Comparison of ENCODE assay signal across 8 cellular contexts in the genomic region with DNA sequence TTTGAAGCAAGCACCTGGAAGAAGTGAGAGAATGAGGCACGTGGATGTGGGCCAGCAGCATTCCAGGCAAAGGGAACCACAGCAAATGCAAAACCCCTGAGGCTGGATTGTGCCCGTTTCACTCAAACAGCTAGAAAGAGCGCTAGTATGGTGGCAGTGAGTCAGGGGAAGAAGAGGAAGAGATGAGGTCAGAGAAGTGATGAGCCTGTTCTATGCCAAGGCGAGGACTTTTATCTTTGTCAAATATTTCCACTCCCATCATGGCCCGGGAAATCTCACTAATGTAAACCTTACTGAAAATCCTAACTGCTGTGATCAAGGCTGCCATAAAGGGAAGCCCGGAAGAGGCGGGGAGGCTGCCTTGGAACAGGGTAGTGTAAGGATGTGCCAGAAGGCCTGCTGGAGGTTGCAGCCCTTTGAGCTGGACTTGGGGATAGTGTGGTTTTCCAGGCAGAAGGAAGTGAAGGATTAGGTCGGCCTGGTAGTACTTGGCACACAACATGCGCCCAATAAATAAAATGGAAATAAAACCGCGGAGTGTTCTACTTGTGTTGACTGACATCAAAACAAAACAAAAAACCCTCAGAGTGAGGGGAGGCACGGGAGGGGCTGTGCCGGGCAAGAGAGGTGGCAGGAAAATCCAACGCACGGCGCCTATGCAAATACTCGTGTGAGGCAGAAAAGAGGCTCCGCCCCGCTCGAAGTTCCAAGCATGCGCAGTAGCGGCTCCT. TPM values are rescaled to one million over a fixed set of nuclear protein-coding genes. Genes with fewer than 3 reads are reported as not detected.
DNase-seq lines count a peak whose midpoint lies in the region; ATAC-seq and TF ChIP-seq lines count a peak whose summit lies in the region.

No MANE protein-coding gene starts in this region.

- POLR2A ChIA-PET in HEK293T (lab: Yijun Ruan, JAX) = interaction anchor here (0.6 to 1.7 kb wide), 12 partner anchors 11 to 167 kb away, joined by 3 to 21 read pairs (median 4); a partner anchor contains a TSS

- peak overlapping the region; percentile 47 to 87 for H3K4me3 ChIP-seq in uterus

- H3K27ac ChIP-seq in uterus = peak overlapping the region; percentile 95

- H3K27ac Mint-ChIP-seq in mesothelial cell of epicardium = peak overlapping the region; percentile 99

- TF ChIP-seq CTCF in mesothelial cell of epicardium (IDR thresholded peaks at IDR 0.05; ENCODE audit: unreplicated experiment) = no peak
- TF ChIP-seq CTCF in uterus (IDR thresholded peaks at IDR 0.05) = no peak

- H3K27me3 Mint-ChIP-seq in mesothelial cell of epicardium (ENCODE audit: low read depth) = no peaks in the 10 kb centered on the region

- peaks cover 0 to 11% of the 10 kb centered on the region in 2 donors for H3K4me1 ChIP-seq in uterus

- peaks cover 37% of the 10 kb centered on the region for H3K36me3 Mint-ChIP-seq in mesothelial cell of epicardium

- ATAC-seq in HG03196 (IDR thresholded peaks at IDR 0.05; ENCODE audit: unreplicated experiment) (no peak), HG02798 (IDR thresholded peaks at IDR 0.05; ENCODE audit: poor library complexity, unreplicated experiment) (no peak)

- no peaks in the 10 kb centered on the region for H3K9me3 Mint-ChIP-seq in mesothelial cell of epicardium

- no peaks in the 10 kb centered on the region for H3K9me3 ChIP-seq in uterus

- peak; percentile 42 for DNase-seq in AG08395 (ENCODE audit: low spot score)
- peak; percentile 32 for DNase-seq in HEK293T (ENCODE audit: extremely low spot score)
- peak; percentile 10 for DNase-seq in T-helper 22 cell (ENCODE audit: low read depth)
- DNase-seq in ecto neural progenitor cell (ENCODE audit: low spot score) = peak; percentile 52
- DNase-seq in mesothelial cell of epicardium (ENCODE audit: low spot score in 2 of 2, unreplicated experiment in 2 of 2) = no peak
- peak in 1 of 2 donors; percentile 44 for DNase-seq in uterus

- H3K36me3 ChIP-seq in uterus = no peaks in the 10 kb centered on the region

- intact Hi-C loops in uterus (cut with DNase I; ENCODE audit: low total_unique reads) = no loop called here

- no peaks in the 10 kb centered on the region for H3K27me3 ChIP-seq in uterus

- peak overlapping the region; percentile 93 for H3K4me3 Mint-ChIP-seq in mesothelial cell of epicardium

- peak in 1 of 2 donors; percentile 28 for TF ChIP-seq POLR2A in uterus (IDR thresholded peaks at IDR 0.05)

- CTCF ChIA-PET in HEK293T (lab: Yijun Ruan, JAX) = interaction anchor here (0.6 to 1.0 kb wide), 5 partner anchors 95 to 306 kb away, joined by 3 to 5 read pairs (median 3); no protein-coding TSS in a partner anchor

- H3K4me1 Mint-ChIP-seq in mesothelial cell of epicardium = peaks cover 36% of the 10 kb centered on the region

TF ChIP-seq in HEK293T, 16 proteins besides CTCF, POLR2A, EP300 and RAD21:
- TF ChIP-seq ELF4 (IDR thresholded peaks at IDR 0.05) = peak; percentile 18; the same call in 1 of the 2 replicates
- no peak for TF ChIP-seq LEF1 (IDR thresholded peaks at IDR 0.05; ENCODE audit: borderline replicate concordance)

RNA-seq across cellular contexts. Expression of a gene that starts 1.2 kb away (rescaled TPM):
- total RNA-seq in mesothelial cell of epicardium (216 to 226 TPM (median 221 TPM) in 3 replicates), uterus (10 to 100 TPM; 23.2 to 80.5 (median 74.3) TPM)

RNA-seq across cellular contexts. Expression of a gene that starts 15.5 kb away (rescaled TPM):
- total RNA-seq in mesothelial cell of epicardium (315 to 337 TPM (median 315 TPM) in 3 replicates), uterus (100 to 1,000 TPM in 3 of 4 donors, 10 to 100 TPM in 1; 53.2 to 181 (median 135) TPM)

RNA-seq across cellular contexts. Expression of a gene that starts 23.7 kb away (rescaled TPM):
- total RNA-seq in mesothelial cell of epicardium (349 to 350 TPM (median 350 TPM) in 3 replicates), uterus (100 to 1,000 TPM in 3 of 4 donors, 10 to 100 TPM in 1; 72.9 to 187 (median 149) TPM)

Comparison
In these comparisons a context has a peak if more than half of its experiments do, and no peak if none do; other contexts are left out.
1. DNase-seq: peak in AG08395 (single experiment), HEK293T (single experiment), T-helper 22 cell (single experiment) and ecto neural progenitor cell (single experiment); none in mesothelial cell of epicardium (0 of 2).